ENCODE assay signal across 23 cellular contexts in the genomic region with DNA sequence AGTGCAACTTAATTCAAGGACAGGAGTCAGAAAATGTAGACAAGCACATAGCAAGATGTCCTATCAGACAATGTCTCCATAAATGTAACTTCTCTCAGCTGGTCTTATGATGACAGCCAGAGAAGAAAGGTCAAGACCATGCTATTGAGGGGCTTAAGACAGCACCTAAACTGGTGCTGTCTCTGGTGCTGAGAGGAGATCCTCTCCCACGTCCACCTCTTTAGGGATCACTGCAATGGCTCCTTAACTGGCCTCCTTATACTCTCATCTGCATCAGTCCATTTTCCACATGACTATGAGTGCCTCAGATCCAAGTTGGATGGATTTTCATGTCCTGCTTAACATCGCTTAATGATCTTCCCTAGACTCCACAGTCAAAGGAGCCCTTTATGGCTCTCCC.
"Had no signal": no experiment of that assay in that cellular context is flagged by ENCODE, and none has a peak within 500 bp of the region (broad histone marks: within the 10 kb centered on the region; RNA-seq: fewer than 3 reads in every experiment).

No MANE protein-coding gene starts in this region.

- H3K9me3 Mint-ChIP-seq: activated CD4-positive, alpha-beta memory T cell treated with anti-CD3 and anti-CD28 coated beads for 36 hours; activated naive CD4-positive, alpha-beta T cell treated with anti-CD3 and anti-CD28 coated beads, Interleukin-2, amount 50 U/mL, for 24 hours; activated T-helper 1 cell treated with anti-CD3 and anti-CD28 coated beads, Interleukin-12 subunit alpha, Interleukin-12 subunit beta, Interleukin-2, Interleukin-4 antibody, amounts not matched to agents 30 ng/mL and 10 ng/mL and 1 ng/mL, durations not matched to agents 14 hours and 24 hours and 36 hours; dendritic cell treated with granulocyte-macrophage colony-stimulating factor and Interleukin-4, amounts not matched to agents 40 ng/mL and 50 ng/mL, for 4 days; mesothelial cell of epicardium had no signal

- DNase-seq: activated CD4-positive, alpha-beta memory T cell treated with anti-CD3 and anti-CD28 coated beads for 36 hours; activated CD4-positive, alpha-beta T cell treated with anti-CD3 and anti-CD28 coated beads for 48 hours; activated CD8-positive, alpha-beta memory T cell treated with anti-CD3 and anti-CD28 coated beads, Interleukin-2, amount 10 ng/mL, durations not matched to agents 7 days and 5 days; activated gamma-delta T cell treated with Interleukin-2 at 50 U/mL for 16 hours; anterior cingulate cortex; body of pancreas; effector CD4-positive, alpha-beta T cell; left ventricle myocardium inferior; ovary; stimulated activated CD4-positive, alpha-beta T cell treated with anti-CD3 and anti-CD28 coated beads, Interleukin-1b, Interleukin-23, amount 100 ng/mL, for 48 hours; stomach; T-helper 17 cell; transverse colon had no signal

- H3K27ac Mint-ChIP-seq: activated CD4-positive, alpha-beta memory T cell treated with anti-CD3 and anti-CD28 coated beads for 36 hours; activated CD8-positive, alpha-beta memory T cell treated with anti-CD3 and anti-CD28 coated beads, Interleukin-2, amount 10 ng/mL, durations not matched to agents 7 days and 5 days; activated naive CD4-positive, alpha-beta T cell treated with anti-CD3 and anti-CD28 coated beads, Interleukin-2, amount 50 U/mL, for 24 hours; activated T-helper 1 cell treated with anti-CD3 and anti-CD28 coated beads, Interleukin-12 subunit alpha, Interleukin-12 subunit beta, Interleukin-2, Interleukin-4 antibody, amounts not matched to agents 30 ng/mL and 10 ng/mL and 1 ng/mL, durations not matched to agents 14 hours and 24 hours and 36 hours; dendritic cell treated with granulocyte-macrophage colony-stimulating factor and Interleukin-4, amounts not matched to agents 40 ng/mL and 50 ng/mL, for 4 days; natural killer cell treated with Interleukin-12 subunit alpha and Interleukin-12 subunit beta and Interleukin-15 and Interleukin-18, amount 100 ng/mL, for 72 hours; T-helper 17 cell had no signal

- H3K36me3 Mint-ChIP-seq: activated CD4-positive, alpha-beta memory T cell treated with anti-CD3 and anti-CD28 coated beads for 36 hours; activated CD8-positive, alpha-beta memory T cell treated with anti-CD3 and anti-CD28 coated beads, Interleukin-2, amount 10 ng/mL, durations not matched to agents 7 days and 5 days; activated naive CD4-positive, alpha-beta T cell treated with anti-CD3 and anti-CD28 coated beads, Interleukin-2, amount 50 U/mL, for 24 hours; mesothelial cell of epicardium; natural killer cell treated with Interleukin-12 subunit alpha and Interleukin-12 subunit beta and Interleukin-15 and Interleukin-18, amount 100 ng/mL, for 72 hours had no signal

- FAIRE-seq: endometrium, urothelium cell line had no signal

- ATAC-seq: activated CD8-positive, alpha-beta memory T cell treated with anti-CD3 and anti-CD28 coated beads, Interleukin-2, amount 10 ng/mL, durations not matched to agents 7 days and 5 days; body of pancreas; T-helper 17 cell had no signal

- H3K9me3 ChIP-seq: body of pancreas, left ventricle myocardium inferior, neutrophil, ovary, prostate gland, stomach, suprapubic skin, transverse colon had no signal

- H3K4me3 ChIP-seq: body of pancreas, left ventricle myocardium inferior, ovary, prostate gland, stomach, suprapubic skin, transverse colon had no signal

- H3K4me1 ChIP-seq: left ventricle myocardium inferior, prostate gland, stomach, transverse colon had no signal

- H3K27me3 ChIP-seq: body of pancreas, neutrophil, ovary, stomach, suprapubic skin, transverse colon had no signal

- H3K4me3 Mint-ChIP-seq: activated CD4-positive, alpha-beta memory T cell treated with anti-CD3 and anti-CD28 coated beads for 36 hours; activated CD8-positive, alpha-beta memory T cell treated with anti-CD3 and anti-CD28 coated beads, Interleukin-2, amount 10 ng/mL, durations not matched to agents 7 days and 5 days; activated naive CD4-positive, alpha-beta T cell treated with anti-CD3 and anti-CD28 coated beads, Interleukin-2, amount 50 U/mL, for 24 hours; activated T-helper 1 cell treated with anti-CD3 and anti-CD28 coated beads, Interleukin-12 subunit alpha, Interleukin-12 subunit beta, Interleukin-2, Interleukin-4 antibody, amounts not matched to agents 30 ng/mL and 10 ng/mL and 1 ng/mL, durations not matched to agents 14 hours and 24 hours and 36 hours; dendritic cell treated with granulocyte-macrophage colony-stimulating factor and Interleukin-4, amounts not matched to agents 40 ng/mL and 50 ng/mL, for 4 days; mesothelial cell of epicardium; natural killer cell treated with Interleukin-12 subunit alpha and Interleukin-12 subunit beta and Interleukin-15 and Interleukin-18, amount 100 ng/mL, for 72 hours; T-helper 17 cell had no signal

- H3K36me3 ChIP-seq: left ventricle myocardium inferior, neutrophil, ovary, prostate gland, stomach, suprapubic skin, transverse colon had no signal

- H3K27ac ChIP-seq: body of pancreas, left ventricle myocardium inferior, neutrophil, ovary, prostate gland, stomach, suprapubic skin, transverse colon had no signal

- H3K4me1 Mint-ChIP-seq: activated CD8-positive, alpha-beta memory T cell treated with anti-CD3 and anti-CD28 coated beads, Interleukin-2, amount 10 ng/mL, durations not matched to agents 7 days and 5 days; activated naive CD4-positive, alpha-beta T cell treated with anti-CD3 and anti-CD28 coated beads, Interleukin-2, amount 50 U/mL, for 24 hours; T-helper 17 cell had no signal

- H3K27me3 Mint-ChIP-seq: activated CD4-positive, alpha-beta memory T cell treated with anti-CD3 and anti-CD28 coated beads for 36 hours; activated CD8-positive, alpha-beta memory T cell treated with anti-CD3 and anti-CD28 coated beads, Interleukin-2, amount 10 ng/mL, durations not matched to agents 7 days and 5 days; dendritic cell treated with granulocyte-macrophage colony-stimulating factor and Interleukin-4, amounts not matched to agents 40 ng/mL and 50 ng/mL, for 4 days; natural killer cell treated with Interleukin-12 subunit alpha and Interleukin-12 subunit beta and Interleukin-15 and Interleukin-18, amount 100 ng/mL, for 72 hours had no signal
